ENCODE assay signal across 1 cellular context in genomic region chrX:123993904-123994635, GRCh38.
A peak's percentile ranks its signal among the peaks of the same experiment; 100 is the strongest.
TF ChIP-seq lines count a peak whose summit lies in the region.

No MANE protein-coding gene starts in this region.

TF ChIP-seq in IMR-90, 13 proteins besides CTCF, POLR2A, EP300 and RAD21:
- TF ChIP-seq ELK1 (IDR thresholded peaks at IDR 0.05; ENCODE audit: borderline replicate concordance, low read depth, low read length) (no peak), RFX5 (IDR thresholded peaks at IDR 0.05; ENCODE audit: low read depth, low read length) (no peak), MXI1 (IDR thresholded peaks at IDR 0.05; ENCODE audit: borderline replicate concordance, low read depth, low read length) (no peak), CHD1 (IDR thresholded peaks at IDR 0.05; ENCODE audit: low read depth, low read length) (no peak), CEBPB (IDR thresholded peaks at IDR 0.05; ENCODE audit: low read depth, low read length) (0 out of 2 replicates have a peak, but pooled peaks have one; percentile 26)
